In genomic region chr3:108501538-108501937, GRCh38 we compare ENCODE assay signal across 16 cellular contexts. TPM values are rescaled to one million over a fixed set of nuclear protein-coding genes. Genes with fewer than 3 reads are reported as not detected.
A peak's percentile ranks its signal among the peaks of the same experiment; 100 is the strongest.
DNase-seq lines count a peak whose midpoint lies in the region; ATAC-seq and TF ChIP-seq lines count a peak whose summit lies in the region.
"Had no signal": no experiment of that assay in that cellular context is flagged by ENCODE, and none has a peak within 500 bp of the region (broad histone marks: within the 10 kb centered on the region; RNA-seq: fewer than 3 reads in every experiment).

No MANE protein-coding gene starts in this region.

- CTCF ChIA-PET in SK-N-SH (lab: Yijun Ruan, JAX) = interaction anchor here (1.2 kb wide), 1 partner anchor 15 kb away, joined by 3 read pairs; no protein-coding TSS in a partner anchor
- CTCF ChIA-PET in mammary epithelial cell (lab: Charles Lee; ENCODE audit: low non-redundant PET) = no interaction called here

- H3K27ac ChIP-seq in SK-N-SH (ENCODE audit: low read depth in 2 of 2, low read length in 1 of 2) = no peak overlapping the region
- H3K27ac ChIP-seq in mammary epithelial cell (ENCODE audit: insufficient read depth, low read depth, low read length) = no peak overlapping the region
- no peak overlapping the region for H3K27ac ChIP-seq in foreskin keratinocyte
- no peak overlapping the region for H3K27ac ChIP-seq in dorsolateral prefrontal cortex
- H3K27ac ChIP-seq: 22Rv1 had no signal

- H4K20me1 ChIP-seq in SK-N-SH (ENCODE audit: insufficient read depth) = no peaks in the 10 kb centered on the region
- no peaks in the 10 kb centered on the region for H4K20me1 ChIP-seq in mammary epithelial cell (ENCODE audit: insufficient read depth, low read length)

- DNase-seq in SK-N-SH (no peak), RKO (ENCODE audit: low spot score) (peak; percentile 36), mammary epithelial cell (peak; percentile 19), foreskin keratinocyte (peak in 1 of 2 donors; percentile 64), left lobe of liver (ENCODE audit: low spot score) (no peak), dorsolateral prefrontal cortex (no peak)
- DNase-seq: CD8-positive, alpha-beta T cell; COR-L47; DMS153; DMS79 treated with DMSO at 0.1 percent for 48 hours; GF-D8 had no signal

- no peak for TF ChIP-seq EP300 in SK-N-SH (IDR thresholded peaks at IDR 0.05; ENCODE audit: borderline replicate concordance in 1 of 2, low read depth in 1 of 2, low read length in 1 of 2)

- H3F3A ChIP-seq in SK-N-SH (replicated peaks; ENCODE audit: insufficient read depth) = no peaks in the 10 kb centered on the region

- WGBS in SK-N-SH (ENCODE audit: low lambda C conversion rate) = 86% methylated on average over 5 of the region's 5 CpGs
- 62% methylated on average over 5 of the region's 5 CpGs for WGBS in mammary epithelial cell (ENCODE audit: low coverage, missing lambda C conversion rate)

- H3K9me3 ChIP-seq in SK-N-SH (no peaks in the 10 kb centered on the region), mammary epithelial cell (replicated peaks; ENCODE audit: insufficient read depth, low read length) (no peaks in the 10 kb centered on the region)

- H3K4me1 ChIP-seq in SK-N-SH (ENCODE audit: control insufficient read depth in 1 of 2, insufficient read depth in 2 of 2, low read depth in 1 of 2, low read length in 1 of 2) (peaks cover 0 to 2% of the 10 kb centered on the region in 2 experiments; a peak in 1 of 4 replicates), mammary epithelial cell (ENCODE audit: insufficient read depth, low read length) (no peaks in the 10 kb centered on the region), foreskin keratinocyte (no peaks in the 10 kb centered on the region)

- H3K27me3 ChIP-seq in SK-N-SH (ENCODE audit: insufficient read depth) (no peaks in the 10 kb centered on the region), mammary epithelial cell (ENCODE audit: insufficient read depth, low read length) (no peaks in the 10 kb centered on the region), foreskin keratinocyte (no peaks in the 10 kb centered on the region), dorsolateral prefrontal cortex (no peaks in the 10 kb centered on the region)

- H3K4me2 ChIP-seq in SK-N-SH (no peak overlapping the region), mammary epithelial cell (ENCODE audit: insufficient read depth, low read depth, low read length) (no peak overlapping the region)

- TF ChIP-seq RAD21 in SK-N-SH (IDR thresholded peaks at IDR 0.05; ENCODE audit: low read length) = no peak

- H3K4me3 ChIP-seq in SK-N-SH (ENCODE audit: low read depth in 2 of 2, low read length in 1 of 2) (no peak overlapping the region), mammary epithelial cell (replicated peaks in 1 of 3; ENCODE audit: insufficient read depth in 1 of 3, low read depth in 2 of 3, low read length in 3 of 3) (no peak overlapping the region), dorsolateral prefrontal cortex (no peak overlapping the region)

- H2AFZ ChIP-seq in SK-N-SH (ENCODE audit: low read depth) (no peak overlapping the region), mammary epithelial cell (ENCODE audit: low read depth, low read length) (no peak overlapping the region)

- H3K79me2 ChIP-seq in SK-N-SH (ENCODE audit: insufficient read depth) = no peaks in the 10 kb centered on the region
- H3K79me2 ChIP-seq in mammary epithelial cell (ENCODE audit: insufficient read depth, low read length) = no peaks in the 10 kb centered on the region

- dilution Hi-C loops in mammary epithelial cell (cut with HindIII; ENCODE audit: low sequenced_read_pairs) = no loop called here

- no peaks in the 10 kb centered on the region for H3K36me3 ChIP-seq in SK-N-SH (replicated peaks in 1 of 2; ENCODE audit: control insufficient read depth in 1 of 2, insufficient read depth in 2 of 2, low read length in 1 of 2)
- H3K36me3 ChIP-seq in mammary epithelial cell (ENCODE audit: insufficient read depth, low read length) = no peaks in the 10 kb centered on the region

- no peaks in the 10 kb centered on the region for H3K9me2 ChIP-seq in SK-N-SH

- intact Hi-C loops in mammary epithelial cell (cut with micrococcal nuclease) (no loop called here), dorsolateral prefrontal cortex (cut with DNase I) (no loop called here)

- BruUV-seq in mammary epithelial cell (replicated peaks; lab: Mats Ljungman, UMichigan) = no TSS peak

- H3K9ac ChIP-seq in SK-N-SH = no peak overlapping the region
- H3K9ac ChIP-seq in mammary epithelial cell (ENCODE audit: insufficient read depth, low read length) = no peak overlapping the region

- POLR2A ChIA-PET in SK-N-SH (lab: Yijun Ruan, JAX) = no interaction called here

- ATAC-seq in SK-N-SH treated with all-trans-retinoic acid at 6 μM for 48 hours = peak; percentile 36; the same call in 1 of the 3 replicates
- ATAC-seq in foreskin keratinocyte = peak; percentile 88
- no peak for ATAC-seq in HG03139 (IDR thresholded peaks at IDR 0.05; ENCODE audit: unreplicated experiment)
- no peak for ATAC-seq in left lobe of liver
- ATAC-seq: CD8-positive, alpha-beta T cell; HCT116 had no signal

- TF ChIP-seq CTCF in SK-N-SH (IDR thresholded peaks at IDR 0.05) = no peak
- TF ChIP-seq CTCF in mammary epithelial cell (conservative IDR thresholded peaks at IDR 0.05 in 1 of 2, IDR thresholded peaks at IDR 0.05 in 1 of 2; ENCODE audit: extremely low read depth in 1 of 2, insufficient read depth in 1 of 2, low read depth in 1 of 2, low read length in 2 of 2) = no peak
- TF ChIP-seq CTCF in foreskin keratinocyte (conservative IDR thresholded peaks at IDR 0.05) = no peak
- no peak for TF ChIP-seq CTCF in dorsolateral prefrontal cortex (IDR thresholded peaks at IDR 0.05 in 54 of 56, conservative IDR thresholded peaks at IDR 0.05 in 2 of 56; ENCODE audit: low read depth in 1 of 56, partially characterized antibody in 56 of 56)

- in situ Hi-C loops in mammary epithelial cell (cut with MboI; ENCODE audit: low sequenced_read_pairs in 2 of 2) = no loop called here

TF ChIP-seq in SK-N-SH treated with all-trans-retinoic acid at 6 μM for 48 hours, 23 proteins besides CTCF, POLR2A, EP300 and RAD21 (continues in another document):
- TF ChIP-seq ZNF8 (CRISPR knock-in tag; IDR thresholded peaks at IDR 0.05) = no peak
- no peak for TF ChIP-seq ZFP3 (CRISPR knock-in tag; IDR thresholded peaks at IDR 0.05)
- TF ChIP-seq GLIS3 (CRISPR knock-in tag; IDR thresholded peaks at IDR 0.05) = no peak
- no peak for TF ChIP-seq TOX (CRISPR knock-in tag; IDR thresholded peaks at IDR 0.05; ENCODE audit: borderline replicate concordance)
- TF ChIP-seq CSDC2 (CRISPR knock-in tag; IDR thresholded peaks at IDR 0.05) = no peak
- no peak for TF ChIP-seq ZNF565 (CRISPR knock-in tag; conservative IDR thresholded peaks at IDR 0.05; ENCODE audit: low read depth)
- TF ChIP-seq SNAI2 (CRISPR knock-in tag; IDR thresholded peaks at IDR 0.05) = no peak
- no peak for TF ChIP-seq ZC3H10 (CRISPR knock-in tag; IDR thresholded peaks at IDR 0.05)
- no peak for TF ChIP-seq ZNF70 (CRISPR knock-in tag; IDR thresholded peaks at IDR 0.05)
- no peak for TF ChIP-seq POU6F1 (CRISPR knock-in tag; IDR thresholded peaks at IDR 0.05; ENCODE audit: borderline replicate concordance, low read depth)

TF ChIP-seq in SK-N-SH, 30 proteins besides CTCF, POLR2A, EP300 and RAD21 (continues in another document):
- TF ChIP-seq, protein P1, sequence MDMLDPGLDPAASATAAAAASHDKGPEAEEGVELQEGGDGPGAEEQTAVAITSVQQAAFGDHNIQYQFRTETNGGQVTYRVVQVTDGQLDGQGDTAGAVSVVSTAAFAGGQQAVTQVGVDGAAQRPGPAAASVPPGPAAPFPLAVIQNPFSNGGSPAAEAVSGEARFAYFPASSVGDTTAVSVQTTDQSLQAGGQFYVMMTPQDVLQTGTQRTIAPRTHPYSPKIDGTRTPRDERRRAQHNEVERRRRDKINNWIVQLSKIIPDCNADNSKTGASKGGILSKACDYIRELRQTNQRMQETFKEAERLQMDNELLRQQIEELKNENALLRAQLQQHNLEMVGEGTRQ (IDR thresholded peaks at IDR 0.05; ENCODE audit: borderline replicate concordance, low read depth, low read length) = no peak
- no peak for TF ChIP-seq MAX (IDR thresholded peaks at IDR 0.05; ENCODE audit: low read depth)
- no peak for TF ChIP-seq FOSL2 (IDR thresholded peaks at IDR 0.05; ENCODE audit: borderline replicate concordance, low read depth)
- TF ChIP-seq USF1 (IDR thresholded peaks at IDR 0.05; ENCODE audit: borderline replicate concordance, low read depth) = no peak
- no peak for TF ChIP-seq GATA2 (CRISPR knock-in tag; IDR thresholded peaks at IDR 0.05)
- TF ChIP-seq EZH2phosphoT487 (IDR thresholded peaks at IDR 0.05; ENCODE audit: borderline replicate concordance, low read depth) = no peak
- TF ChIP-seq PBX3 (IDR thresholded peaks at IDR 0.05) = no peak
- no peak for TF ChIP-seq RFX5 (IDR thresholded peaks at IDR 0.05; ENCODE audit: low read length)
- TF ChIP-seq JUND (IDR thresholded peaks at IDR 0.05) = no peak
- TF ChIP-seq GABPA (IDR thresholded peaks at IDR 0.05; ENCODE audit: low read depth) = no peak

RNA-seq across cellular contexts. Expression of gene MYH15, which starts 8.9 kb away (rescaled TPM):
- polyA plus RNA-seq in SK-N-SH (2012; rRNA removed) (2.1 and 3.2 TPM in 2 replicates), mammary epithelial cell (1.7 TPM), foreskin keratinocyte (1.3 and 1.5 TPM in 2 replicates)
- polyA plus RNA-seq in SK-N-SH (2012; cell fraction: cytosol; rRNA removed) = 2.8 and 2.9 TPM in 2 replicates
- polyA plus RNA-seq in SK-N-SH (2012; cell fraction: nucleus; rRNA removed) = 2.0 and 3.2 TPM in 2 replicates
- total RNA-seq in mammary epithelial cell (1 to 10 TPM in 1 of 2 donors, under 1 TPM in 1; under 0.01 to 6.2 TPM), foreskin keratinocyte (5.0 and 6.3 TPM in 2 replicates), left lobe of liver (0.03 TPM), dorsolateral prefrontal cortex (1 to 10 TPM in 119 of 120 experiments, under 1 TPM in 1; 1.00 to 5.1 (median 2.2) TPM)
- polyA minus RNA-seq in mammary epithelial cell = 2.7 TPM
- polyA plus RNA-seq: CD14-positive monocyte had no signal

Comparison
In these comparisons a context has a peak if more than half of its experiments do, and no peak if none do; other contexts are left out.
1. ATAC-seq: peak in SK-N-SH treated with all-trans-retinoic acid at 6 μM for 48 hours (single experiment) and foreskin keratinocyte (single experiment); none in HG03139 (single experiment) and left lobe of liver (single experiment).
2. DNase-seq: peak in RKO (single experiment) and mammary epithelial cell (single experiment); none in SK-N-SH (single experiment), left lobe of liver (single experiment) and dorsolateral prefrontal cortex (0 of 10).